Comparison of ENCODE assay signal across 21 cellular contexts in genomic region chr4:10203851-10204250, GRCh38.
"Had no signal": no experiment of that assay in that cellular context is flagged by ENCODE, and none has a peak within 500 bp of the region (broad histone marks: within the 10 kb centered on the region; RNA-seq: fewer than 3 reads in every experiment).

No MANE protein-coding gene starts in this region.

- H3K4me3 ChIP-seq: hepatocyte, left ventricle myocardium inferior, pancreas, psoas muscle, right atrium auricular region, upper lobe of right lung had no signal

- H3K4me3 Mint-ChIP-seq: effector memory CD8-positive, alpha-beta T cell; nephron progenitor cell had no signal

- H2AFZ ChIP-seq: hepatocyte had no signal

- DNase-seq: activated gamma-delta T cell treated with Interleukin-2 at 50 U/mL for 16 hours; activated T-cell treated with anti-CD3 and anti-CD28 coated beads, Interleukin-2, amount 50 U/mL, for 1 hour; brain microvascular endothelial cell; central memory CD4-positive, alpha-beta T cell; effector memory CD8-positive, alpha-beta T cell; foreskin melanocyte; glutamatergic neuron; kidney glomerular epithelial cell; left ventricle myocardium inferior; midbrain; nephron progenitor cell; pancreas; psoas muscle; stimulated activated CD4-positive, alpha-beta T cell treated with anti-CD3 and anti-CD28 coated beads, Interleukin-12 subunit alpha, Interleukin-12 subunit beta, amount 100 ng/mL, for 4 hours; stimulated activated CD4-positive, alpha-beta T cell treated with anti-CD3 and anti-CD28 coated beads, Interleukin-4, amount 100 ng/mL, for 4 hours; stimulated activated naive CD8-positive, alpha-beta T cell treated with anti-CD3 and anti-CD28 coated beads, Interleukin-15, Interleukin-2, amounts not matched to agents 100 U/mL and 50 U/mL, for 24 hours; upper lobe of right lung had no signal

- H3K9me3 ChIP-seq: left ventricle myocardium inferior, pancreas, psoas muscle, right atrium auricular region, upper lobe of right lung had no signal

- H3K27ac ChIP-seq: brain microvascular endothelial cell, hepatocyte, left ventricle myocardium inferior, pancreas, psoas muscle, right atrium auricular region, upper lobe of right lung, VCaP had no signal

- H3K4me2 ChIP-seq: hepatocyte had no signal

- H3K27ac Mint-ChIP-seq: activated naive CD4-positive, alpha-beta T cell treated with anti-CD3 and anti-CD28 coated beads, Interleukin-2, amount 50 U/mL, for 72 hours; effector memory CD8-positive, alpha-beta T cell; nephron progenitor cell had no signal

- H3K27me3 ChIP-seq: brain microvascular endothelial cell, hepatocyte, pancreas, right atrium auricular region, upper lobe of right lung had no signal

- H3K36me3 ChIP-seq: brain microvascular endothelial cell, left ventricle myocardium inferior, pancreas, right atrium auricular region, upper lobe of right lung had no signal

- H3K79me2 ChIP-seq: hepatocyte had no signal

- H3K9me3 Mint-ChIP-seq: activated naive CD4-positive, alpha-beta T cell treated with anti-CD3 and anti-CD28 coated beads, Interleukin-2, amount 50 U/mL, for 72 hours; effector memory CD8-positive, alpha-beta T cell; nephron progenitor cell had no signal

- H3K4me1 Mint-ChIP-seq: nephron progenitor cell had no signal

- H3K4me1 ChIP-seq: left ventricle myocardium inferior, pancreas, psoas muscle, right atrium auricular region, upper lobe of right lung had no signal
